In genomic region chr1:61056674-61057439, GRCh38 we compare ENCODE assay signal across 8 cellular contexts. TPM values are rescaled to one million over a fixed set of nuclear protein-coding genes. Genes with fewer than 3 reads are reported as not detected.
DNase-seq lines count a peak whose midpoint lies in the region; ATAC-seq and TF ChIP-seq lines count a peak whose summit lies in the region.

No MANE protein-coding gene starts in this region.

- H3K27ac ChIP-seq in esophagus squamous epithelium (peak overlapping the region; percentile 80 to 99 (median 86)), muscle layer of duodenum (ENCODE audit: low read length) (peak overlapping the region; percentile 76), upper lobe of left lung (peak overlapping the region; percentile 51 to 82 (median 72))

- intact Hi-C loops in esophagus squamous epithelium (cut with DNase I), result loop anchor here (10.0 kb wide), 1 partner anchor 398 kb away; no protein-coding TSS in a partner anchor

- no peak for TF ChIP-seq CTCF in GM12864 (IDR thresholded peaks at IDR 0.05; ENCODE audit: low read depth, low read length, missing control alignments)
- no peak for TF ChIP-seq CTCF in esophagus squamous epithelium (IDR thresholded peaks at IDR 0.05)
- TF ChIP-seq CTCF in upper lobe of left lung (IDR thresholded peaks at IDR 0.05), result peak in 1 of 6 experiments; percentile 6

- no peak for TF ChIP-seq EP300 in upper lobe of left lung (IDR thresholded peaks at IDR 0.05)

- H3K27me3 ChIP-seq in esophagus squamous epithelium (no peaks in the 10 kb centered on the region), muscle layer of duodenum (ENCODE audit: low read depth, low read length) (no peaks in the 10 kb centered on the region), upper lobe of left lung (no peaks in the 10 kb centered on the region)

- WGBS in esophagus squamous epithelium, 2 donors, result 1 to 3% methylated on average over 24 to 32 of the region's 49 CpGs
- WGBS in upper lobe of left lung, 2 donors, result 3 to 5% methylated on average over 29 to 47 of the region's 49 CpGs

- ATAC-seq in upper lobe of left lung (ENCODE audit: low FRiP score in 2 of 2), result peak; percentile 67 to 82
- no peak for ATAC-seq in HG03342 (IDR thresholded peaks at IDR 0.05; ENCODE audit: unreplicated experiment)

- no peak for TF ChIP-seq POLR2A in esophagus squamous epithelium (IDR thresholded peaks at IDR 0.05)
- no peak for TF ChIP-seq POLR2A in upper lobe of left lung (IDR thresholded peaks at IDR 0.05)

- peaks cover 13 to 65% (median 35%) of the 10 kb centered on the region in 3 donors for H3K4me1 ChIP-seq in esophagus squamous epithelium
- peaks cover 16 to 41% of the 10 kb centered on the region in 2 donors for H3K4me1 ChIP-seq in muscle layer of duodenum (ENCODE audit: control insufficient read depth in 1 of 2, insufficient read depth in 2 of 2, low read length in 2 of 2)
- H3K4me1 ChIP-seq in upper lobe of left lung, result peaks cover 32 to 56% (median 44%) of the 10 kb centered on the region in 4 donors

- H3K9me3 ChIP-seq in esophagus squamous epithelium (no peaks in the 10 kb centered on the region), muscle layer of duodenum (ENCODE audit: control insufficient read depth in 1 of 2, low read length in 2 of 2) (no peaks in the 10 kb centered on the region), upper lobe of left lung (no peaks in the 10 kb centered on the region)

- DNase-seq in GM12864 (ENCODE audit: low read depth) (no peak), NCI-H345 (lab: John Stamatoyannopoulos, UW) (peak; percentile 76), esophagus squamous epithelium (lab: John Stamatoyannopoulos, UW) (no peak), upper lobe of left lung (peak; percentile 61 to 91), SKM-1 (lab: John Stamatoyannopoulos, UW; ENCODE audit: unreplicated experiment) (no peak)
- peak; percentile 54 for DNase-seq in activated CD8-positive, alpha-beta memory T cell treated with anti-CD3 and anti-CD28 coated beads, Interleukin-2, amount 50 U/mL, for 4 hours

- H3K36me3 ChIP-seq in esophagus squamous epithelium (no peaks in the 10 kb centered on the region), muscle layer of duodenum (ENCODE audit: control insufficient read depth in 1 of 2, insufficient read depth in 2 of 2, low read length in 2 of 2) (no peaks in the 10 kb centered on the region), upper lobe of left lung (no peaks in the 10 kb centered on the region)

- H3K4me3 ChIP-seq in GM12864 (ENCODE audit: low read depth, low read length) (peak overlapping the region; percentile 52), esophagus squamous epithelium (peak overlapping the region; percentile 60 to 81 (median 79)), muscle layer of duodenum (ENCODE audit: low read depth in 1 of 2, low read length in 2 of 2) (peak overlapping the region; percentile 89), upper lobe of left lung (peak overlapping the region; percentile 49 to 79 (median 69))

RNA-seq across cellular contexts. Expression of gene NFIA, which starts 25.5 kb away (rescaled TPM):
- 10 to 100 TPM; 27.9 to 79.9 (median 36.7) TPM for total RNA-seq in esophagus squamous epithelium
- total RNA-seq in upper lobe of left lung, result 10 to 100 TPM; 33.5 to 94.3 (median 44.9) TPM

Comparison
In these comparisons a context has a peak if more than half of its experiments do, and no peak if none do; other contexts are left out.
1. DNase-seq: peak in NCI-H345 (single experiment), activated CD8-positive, alpha-beta memory T cell treated with anti-CD3 and anti-CD28 coated beads, Interleukin-2, amount 50 U/mL, for 4 hours (single experiment) and upper lobe of left lung (2 of 2); none in GM12864 (single experiment), esophagus squamous epithelium (single experiment) and SKM-1 (single experiment).
2. Peak in every context shown above with its lines, with median percentiles within 50 percentile points of each other: H3K4me3 ChIP-seq and H3K27ac ChIP-seq.